Comparison of ENCODE assay signal across 12 cellular contexts in the genomic region with DNA sequence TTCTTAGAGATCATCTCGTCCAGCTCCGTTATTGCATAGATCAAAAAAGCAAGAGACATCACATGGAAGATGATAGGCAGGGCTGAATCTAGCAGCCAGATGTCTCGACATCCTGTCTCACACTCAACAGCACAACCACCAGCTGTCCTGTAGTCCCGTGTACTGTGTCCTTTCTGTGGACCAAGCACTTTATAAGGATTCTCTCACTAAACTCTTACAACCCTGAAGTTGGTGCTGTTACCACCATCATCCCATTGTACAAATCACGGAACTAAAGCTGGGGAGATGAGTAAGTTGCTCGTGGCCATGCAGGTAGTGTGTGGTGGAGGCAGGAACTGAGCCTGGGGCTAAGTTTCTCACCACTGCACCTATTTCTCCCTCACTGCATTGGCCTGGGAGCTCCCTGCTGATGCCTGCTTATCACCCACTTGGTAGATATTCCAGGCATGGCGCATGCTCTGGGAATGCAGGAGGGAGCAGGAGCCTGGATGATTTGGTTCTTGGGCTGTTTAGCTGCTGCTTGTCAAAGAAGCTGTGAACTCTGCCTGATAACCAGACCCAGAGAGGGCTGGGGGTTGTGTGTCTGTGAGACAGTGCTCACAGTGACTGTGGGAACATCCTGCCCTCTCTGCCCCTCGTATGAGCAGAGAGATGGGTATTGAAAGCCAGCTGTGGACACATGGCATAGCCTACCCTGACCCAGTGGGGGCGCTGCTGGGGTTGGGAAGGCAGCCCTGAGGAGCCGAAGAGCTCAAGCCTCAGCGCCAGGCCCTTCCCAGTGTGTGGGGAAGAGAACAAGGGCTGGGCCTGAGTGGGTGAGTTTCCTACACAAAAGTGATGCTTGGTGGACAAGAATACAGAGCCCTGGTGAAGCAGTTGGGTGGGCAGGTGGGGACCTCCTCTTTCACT. TPM values are rescaled to one million over a fixed set of nuclear protein-coding genes. Genes with fewer than 3 reads are reported as not detected.
DNase-seq lines count a peak whose midpoint lies in the region; ATAC-seq, FAIRE-seq and TF ChIP-seq lines count a peak whose summit lies in the region.
"Had no signal": no experiment of that assay in that cellular context is flagged by ENCODE, and none has a peak within 500 bp of the region (broad histone marks: within the 10 kb centered on the region; RNA-seq: fewer than 3 reads in every experiment).

No MANE protein-coding gene starts in this region.

- no peaks in the 10 kb centered on the region for H3K27me3 ChIP-seq in Loucy (ENCODE audit: insufficient read depth, low read length, poor library complexity, severe bottlenecking)
- H3K27me3 ChIP-seq in GM12878 (replicated peaks in 1 of 2; ENCODE audit: control insufficient read depth in 2 of 2, insufficient read depth in 2 of 2, low read length in 1 of 2), result no peaks in the 10 kb centered on the region
- H3K27me3 ChIP-seq in neural cell (ENCODE audit: insufficient read depth, low read depth, low read length), result no peaks in the 10 kb centered on the region
- H3K27me3 ChIP-seq: colonic mucosa had no signal

- TF ChIP-seq EP300 in GM12878 (IDR thresholded peaks at IDR 0.05; ENCODE audit: borderline replicate concordance in 1 of 2, control insufficient read depth in 1 of 2, low read depth in 2 of 2, low read length in 2 of 2) (no peak), neural cell (conservative IDR thresholded peaks at IDR 0.05; ENCODE audit: poor library complexity, severe bottlenecking) (no peak)

- BruUV-seq in GM12878 (replicated peaks; lab: Mats Ljungman, UMichigan), result no TSS peak

- H3K4me1 ChIP-seq in Loucy (ENCODE audit: insufficient read depth, low read length, poor library complexity, severe bottlenecking) (peaks cover 7% of the 10 kb centered on the region), GM12878 (ENCODE audit: control insufficient read depth, insufficient read depth, low read length) (peaks cover 11% of the 10 kb centered on the region)
- H3K4me1 ChIP-seq: colonic mucosa had no signal

- peak; percentile 61 for DNase-seq in DMS 273 (lab: John Stamatoyannopoulos, UW; ENCODE audit: unreplicated experiment)
- DNase-seq in DMS 273 treated with DMSO at 0.1 percent for 48 hours (lab: John Stamatoyannopoulos, UW), result no peak
- DNase-seq in GM12878 (ENCODE audit: low read depth, low spot score), result no peak
- no peak for DNase-seq in ureter (ENCODE audit: low spot score)
- no peak for DNase-seq in activated naive CD4-positive, alpha-beta T cell treated with anti-CD3 and anti-CD28 coated beads, Interleukin-2, amount 10 ng/mL, durations not matched to agents 7 days and 5 days
- no peak for DNase-seq in NCI-H1092 treated with DMSO at 0.1 percent for 48 hours (lab: John Stamatoyannopoulos, UW)

- H3K4me2 ChIP-seq in Loucy (ENCODE audit: low read depth, low read length, poor library complexity, severe bottlenecking) (no peak overlapping the region), GM12878 (ENCODE audit: control insufficient read depth, insufficient read depth) (no peak overlapping the region; the same call in 1 of the 2 replicates), neural cell (ENCODE audit: low read length) (no peak overlapping the region)

- H3K9me2 ChIP-seq in Loucy (replicated peaks; ENCODE audit: low read depth, low read length) (no peaks in the 10 kb centered on the region), neural cell (ENCODE audit: insufficient read depth, low read length) (no peaks in the 10 kb centered on the region)

- H3K4me3 Mint-ChIP-seq in activated naive CD4-positive, alpha-beta T cell treated with anti-CD3 and anti-CD28 coated beads, Interleukin-2, amount 10 ng/mL, durations not matched to agents 7 days and 5 days, result no peak overlapping the region

- H3F3A ChIP-seq in Loucy (ENCODE audit: low read depth) (no peaks in the 10 kb centered on the region), neural cell (ENCODE audit: insufficient read depth, low read length, poor library complexity, severe bottlenecking) (no peaks in the 10 kb centered on the region)

- H3K9ac ChIP-seq in Loucy (ENCODE audit: low read depth, low read length, poor library complexity, severe bottlenecking), result no peak overlapping the region
- no peak overlapping the region for H3K9ac ChIP-seq in GM12878 (ENCODE audit: control insufficient read depth, insufficient read depth, low read length)
- no peak overlapping the region for H3K9ac ChIP-seq in neural cell (ENCODE audit: low read length)

- H4K20me1 ChIP-seq in Loucy (ENCODE audit: insufficient read depth, low read length, poor library complexity, severe bottlenecking) (no peaks in the 10 kb centered on the region), GM12878 (ENCODE audit: control insufficient read depth, insufficient read depth) (peaks cover 6% of the 10 kb centered on the region), neural cell (ENCODE audit: insufficient read depth) (no peaks in the 10 kb centered on the region)

- H3K79me2 ChIP-seq in Loucy (ENCODE audit: insufficient read depth, low read length) (no peaks in the 10 kb centered on the region), GM12878 (ENCODE audit: control insufficient read depth, insufficient read depth, low read length) (no peaks in the 10 kb centered on the region), neural cell (replicated peaks; ENCODE audit: insufficient read depth, low read length) (no peaks in the 10 kb centered on the region)

- ATAC-seq in GM12878, result no peak; the same call in 1 of the 3 replicates

- TF ChIP-seq RAD21 in GM12878 (IDR thresholded peaks at IDR 0.05; ENCODE audit: insufficient read depth, low read depth, low read length) (no peak), neural cell (conservative IDR thresholded peaks at IDR 0.05) (no peak)

- WGBS in GM12878 (ENCODE audit: insufficient coverage, insufficient replicate concordance, low lambda C conversion rate, missing lambda C conversion rate), result 38% methylated on average over 11 of the region's 11 CpGs

- POLR2A ChIA-PET in GM12878 (lab: Charles Lee), result interaction anchor here (0.8 to 1.2 kb wide), 3 partner anchors 10 to 228 kb away, joined by 3 read pairs; no protein-coding TSS in a partner anchor

- in situ Hi-C loops in GM12878 (cut with MboI), result loop anchor here (5.0 kb wide), 1 partner anchor 177 kb away; no protein-coding TSS in a partner anchor

- peaks cover 9% of the 10 kb centered on the region for H3K4me1 Mint-ChIP-seq in activated naive CD4-positive, alpha-beta T cell treated with anti-CD3 and anti-CD28 coated beads, Interleukin-2, amount 10 ng/mL, durations not matched to agents 7 days and 5 days

- no peak for FAIRE-seq in GM12878 (lab: Jason Lieb, UNC)
- FAIRE-seq: A204.1 had no signal

- CTCF ChIA-PET in GM12878 (lab: Yijun Ruan, JAX), result interaction anchor here (0.7 to 9.7 kb wide), 51 partner anchors 11 to 441 kb away, joined by 3 to 127 read pairs (median 5); partner anchors contain the start of genes CHI3L1, CHIT1, MYBPH and PPFIA4
- CTCF ChIA-PET in activated naive CD4-positive, alpha-beta T cell treated with anti-CD3 and anti-CD28 coated beads, Interleukin-2, amount 10 ng/mL, durations not matched to agents 7 days and 5 days (lab: Charles Lee), result interaction anchor here (0.7 to 6.1 kb wide), 29 partner anchors 8 to 426 kb away, joined by 3 to 122 read pairs (median 4); partner anchors contain the start of genes MYBPH, PPFIA4 and TMEM183A

- SMC1A ChIA-PET in GM12878 (lab: Charles Lee; ENCODE audit: uncharacterized antibody, unreplicated experiment), result interaction anchor here (0.8 to 3.5 kb wide), 18 partner anchors 11 to 439 kb away, joined by 3 to 41 read pairs (median 4); partner anchors contain the start of genes MYBPH and TMEM183A

- peaks cover 9% of the 10 kb centered on the region for H3K36me3 Mint-ChIP-seq in activated naive CD4-positive, alpha-beta T cell treated with anti-CD3 and anti-CD28 coated beads, Interleukin-2, amount 10 ng/mL, durations not matched to agents 7 days and 5 days

- H3K4me3 ChIP-seq in Loucy (ENCODE audit: low read length, poor library complexity, severe bottlenecking), result no peak overlapping the region
- H3K4me3 ChIP-seq in GM12878, result no peak overlapping the region
- no peak overlapping the region for H3K4me3 ChIP-seq in neural cell (ENCODE audit: low read length)
- H3K4me3 ChIP-seq: colonic mucosa had no signal

- no peaks in the 10 kb centered on the region for H3K9me3 Mint-ChIP-seq in activated naive CD4-positive, alpha-beta T cell treated with anti-CD3 and anti-CD28 coated beads, Interleukin-2, amount 10 ng/mL, durations not matched to agents 7 days and 5 days

- peak; percentile 62 for TF ChIP-seq CTCF in Loucy (conservative IDR thresholded peaks at IDR 0.05; ENCODE audit: low read length)
- TF ChIP-seq CTCF in GM12878 (IDR thresholded peaks at IDR 0.05 in 2 of 3, conservative IDR thresholded peaks at IDR 0.05 in 1 of 3; ENCODE audit: control insufficient read depth in 2 of 3, extremely low read depth in 1 of 3, insufficient read depth in 1 of 3, low read depth in 3 of 3, low read length in 3 of 3), result 0 out of 6 replicates have a peak, but pooled peaks of 2 of the 3 experiments have one; percentile 15 to 18
- TF ChIP-seq CTCF in neural cell (IDR thresholded peaks at IDR 0.05; ENCODE audit: poor library complexity, severe bottlenecking), result no peak

- H3K9me3 ChIP-seq in Loucy (ENCODE audit: insufficient read depth, low read depth, low read length) (no peaks in the 10 kb centered on the region), GM12878 (replicated peaks; ENCODE audit: control insufficient read depth, insufficient read depth, low read length) (no peaks in the 10 kb centered on the region), neural cell (ENCODE audit: low read length) (no peaks in the 10 kb centered on the region)
- H3K9me3 ChIP-seq: colonic mucosa had no signal

- H3K36me3 ChIP-seq in Loucy (ENCODE audit: insufficient read depth, low read length) (no peaks in the 10 kb centered on the region), GM12878 (ENCODE audit: control insufficient read depth in 2 of 2, insufficient read depth in 2 of 2, low read length in 1 of 2) (no peaks in the 10 kb centered on the region; a peak in 1 of 4 replicates), neural cell (ENCODE audit: insufficient read depth, low read length) (no peaks in the 10 kb centered on the region)
- H3K36me3 ChIP-seq: colonic mucosa had no signal

- peaks cover 16% of the 10 kb centered on the region for H3K27me3 Mint-ChIP-seq in activated naive CD4-positive, alpha-beta T cell treated with anti-CD3 and anti-CD28 coated beads, Interleukin-2, amount 10 ng/mL, durations not matched to agents 7 days and 5 days

- H3K27ac Mint-ChIP-seq in activated naive CD4-positive, alpha-beta T cell treated with anti-CD3 and anti-CD28 coated beads, Interleukin-2, amount 10 ng/mL, durations not matched to agents 7 days and 5 days, result no peak overlapping the region

- TF ChIP-seq POLR2A in GM12878 (IDR thresholded peaks at IDR 0.05; ENCODE audit: low read depth, low read length), result no peak

- H2AFZ ChIP-seq in Loucy (ENCODE audit: low read length) (no peak overlapping the region), GM12878 (ENCODE audit: control insufficient read depth, low read depth, low read length) (no peak overlapping the region), neural cell (ENCODE audit: low read depth, low read length) (no peak overlapping the region)

- RAD21 ChIA-PET in GM12878 (lab: Charles Lee; ENCODE audit: unreplicated experiment), result interaction anchor here (0.6 to 3.7 kb wide), 16 partner anchors 11 to 229 kb away, joined by 3 to 46 read pairs (median 6); partner anchors contain the start of gene TMEM183A

- H3K27ac ChIP-seq in GM12878 (ENCODE audit: control insufficient read depth, insufficient read depth) (no peak overlapping the region), neural cell (ENCODE audit: low read length) (no peak overlapping the region)
- H3K27ac ChIP-seq: colonic mucosa had no signal

- intact Hi-C loops in GM12878 (cut with micrococcal nuclease; ENCODE audit: unreplicated experiment), result loop anchor here (1.0 to 10.0 kb wide), 4 partner anchors 132 to 295 kb away; no protein-coding TSS in a partner anchor

RNA-seq across cellular contexts. Expression of gene PPFIA4, which starts 13.6 kb away (rescaled TPM):
- 287 and 339 TPM in 2 replicates for total RNA-seq in GM12878 (2013; cell fraction: nucleolus; rRNA removed)
- total RNA-seq in GM12878 (2014; rRNA removed) (0.54 and 0.79 TPM in 2 replicates), GM12878 (2014; rRNA removed; fragmentation: Illumina TruSeq; extraction: Trizol) (0.18 and 0.22 TPM in 2 replicates), GM12878 (2021) (1.1 and 1.5 TPM in 2 replicates), ureter (2.4 TPM)
- polyA plus RNA-seq in GM12878 (2011; ENCODE audit: low read depth), result 10.7 TPM
- polyA plus RNA-seq in GM12878 (2011; rRNA removed) (14.8 and 19.7 TPM in 2 replicates), GM12878 (2014; fragmentation: Illumina TruSeq; extraction: Trizol) (0.34 and 1.1 TPM in 2 replicates), GM12878 (2014; fragmentation: Nextera tagmentation; extraction: Ambion mirVana) (under 1 TPM; 0.02 to 0.11 TPM), GM12878 (2014; rRNA removed) (0.74 and 0.88 TPM in 2 replicates), GM12878 (2016; fragmentation: Nextera tagmentation; extraction: Ambion mirVana) (under 1 TPM in 1 of 2 experiments, not detected in 1; 0.04 TPM), neural cell (1.6 and 4.0 TPM in 2 replicates)
- 14.5 and 19.9 TPM in 2 replicates for polyA plus RNA-seq in GM12878 (2011; cell fraction: cytosol; rRNA removed)
- 252 and 384 TPM in 2 replicates for polyA plus RNA-seq in GM12878 (2011; cell fraction: nucleus; rRNA removed)
- 22.9 and 25.7 TPM in 2 replicates for polyA plus RNA-seq in GM12878 (2012)
- 16.0 and 36.5 TPM in 2 replicates for polyA minus RNA-seq in GM12878 (2011; rRNA and poly(A)+ RNA removed)
- 5.2 and 8.8 TPM in 2 replicates for polyA minus RNA-seq in GM12878 (2011; cell fraction: cytosol; rRNA and poly(A)+ RNA removed)
- 57.1 and 63.0 TPM in 2 replicates for polyA minus RNA-seq in GM12878 (2011; cell fraction: nucleus; rRNA and poly(A)+ RNA removed)
- 2.9 and 3.6 TPM in 2 replicates for polyA minus RNA-seq in neural cell
- polyA plus RNA-seq: naive thymus-derived CD4-positive, alpha-beta T cell had no signal

RNA-seq across cellular contexts. Expression of gene TMEM183A, which starts 32.7 kb away (rescaled TPM):
- 67.8 and 72.7 TPM in 2 replicates for total RNA-seq in GM12878 (2013; cell fraction: nucleolus; rRNA removed)
- total RNA-seq in GM12878 (2014; rRNA removed) (68.5 and 72.3 TPM in 2 replicates), GM12878 (2014; rRNA removed; fragmentation: Illumina TruSeq; extraction: Trizol) (49.4 and 56.1 TPM in 2 replicates), GM12878 (2021) (58.1 and 64.2 TPM in 2 replicates), ureter (50.7 TPM)
- polyA plus RNA-seq in GM12878 (2011; ENCODE audit: low read depth), result 34.3 TPM
- polyA plus RNA-seq in GM12878 (2011; rRNA removed) (82.5 and 103 TPM in 2 replicates), GM12878 (2014; fragmentation: Illumina TruSeq; extraction: Trizol) (69.4 and 75.4 TPM in 2 replicates), GM12878 (2014; fragmentation: Nextera tagmentation; extraction: Ambion mirVana) (10 to 100 TPM; 12.3 to 25.0 TPM), GM12878 (2014; rRNA removed) (55.5 and 57.8 TPM in 2 replicates), GM12878 (2016; fragmentation: Nextera tagmentation; extraction: Ambion mirVana) (10 to 100 TPM; 76.8 to 85.6 TPM), neural cell (234 and 237 TPM in 2 replicates)
- polyA plus RNA-seq in GM12878 (2011; cell fraction: cytosol; rRNA removed), result 110 and 152 TPM in 2 replicates
- 85.5 and 103 TPM in 2 replicates for polyA plus RNA-seq in GM12878 (2011; cell fraction: nucleus; rRNA removed)
- 35.3 and 35.6 TPM in 2 replicates for polyA plus RNA-seq in GM12878 (2012)
- polyA minus RNA-seq in GM12878 (2011; rRNA and poly(A)+ RNA removed), result 105 and 118 TPM in 2 replicates
- polyA minus RNA-seq in GM12878 (2011; cell fraction: cytosol; rRNA and poly(A)+ RNA removed), result 18.4 and 31.5 TPM in 2 replicates
- 33.7 and 49.2 TPM in 2 replicates for polyA minus RNA-seq in GM12878 (2011; cell fraction: nucleus; rRNA and poly(A)+ RNA removed)
- 165 TPM in 2 replicates for polyA minus RNA-seq in neural cell

RNA-seq across cellular contexts. Expression of gene MYOG, which starts 45.9 kb away (rescaled TPM):
- not detected in 2 replicates for total RNA-seq in GM12878 (2013; cell fraction: nucleolus; rRNA removed)
- total RNA-seq in GM12878 (2014; rRNA removed) (not detected in 2 replicates), GM12878 (2014; rRNA removed; fragmentation: Illumina TruSeq; extraction: Trizol) (not detected in 2 replicates), GM12878 (2021) (not detected in 2 replicates), ureter (not detected)
- not detected for polyA plus RNA-seq in GM12878 (2011; ENCODE audit: low read depth)
- polyA plus RNA-seq in GM12878 (2011; rRNA removed) (not detected in 2 replicates), GM12878 (2014; fragmentation: Illumina TruSeq; extraction: Trizol) (not detected in 2 replicates), GM12878 (2014; fragmentation: Nextera tagmentation; extraction: Ambion mirVana) (not detected), GM12878 (2014; rRNA removed) (0.05 TPM in 1 of 2 replicates, not detected in the other), GM12878 (2016; fragmentation: Nextera tagmentation; extraction: Ambion mirVana) (not detected), neural cell (not detected in 2 replicates)
- not detected in 2 replicates for polyA plus RNA-seq in GM12878 (2011; cell fraction: cytosol; rRNA removed)
- polyA plus RNA-seq in GM12878 (2011; cell fraction: nucleus; rRNA removed), result not detected in 2 replicates
- polyA plus RNA-seq in GM12878 (2012), result not detected in 2 replicates
- polyA minus RNA-seq in GM12878 (2011; rRNA and poly(A)+ RNA removed), result not detected in 2 replicates
- not detected in 2 replicates for polyA minus RNA-seq in GM12878 (2011; cell fraction: cytosol; rRNA and poly(A)+ RNA removed)
- polyA minus RNA-seq in GM12878 (2011; cell fraction: nucleus; rRNA and poly(A)+ RNA removed), result not detected in 2 replicates
- not detected in 2 replicates for polyA minus RNA-seq in neural cell
- total RNA-seq: colonic mucosa; naive thymus-derived CD4-positive, alpha-beta T cell; T-helper 1 cell treated with Interleukin-12 subunit alpha and Interleukin-12 subunit beta and Interleukin-4 antibody, amounts not matched to agents 30 ng/mL and 1 ng/mL, for 36 hours had no signal
- polyA plus RNA-seq: naive thymus-derived CD4-positive, alpha-beta T cell had no signal
